1 cellular context compared by ENCODE assay signal in genomic region chr4:6423575-6423974, GRCh38.
TF ChIP-seq lines count a peak whose summit lies in the region.

No MANE protein-coding gene starts in this region.

TF ChIP-seq in SK-N-SH, 30 proteins besides CTCF, POLR2A, EP300 and RAD21 (continued from another document):
- TF ChIP-seq REST (IDR thresholded peaks at IDR 0.05; ENCODE audit: low read depth, low read length) (no peak), NRF1 (IDR thresholded peaks at IDR 0.05; ENCODE audit: low read depth, low read length) (no peak), FOXM1 (IDR thresholded peaks at IDR 0.05; ENCODE audit: low read depth) (no peak), USF2 (IDR thresholded peaks at IDR 0.05; ENCODE audit: borderline replicate concordance, low read depth, low read length) (no peak), IRF3 (IDR thresholded peaks at IDR 0.05; ENCODE audit: low read depth, low read length) (no peak), FOXJ3 (CRISPR knock-in tag; IDR thresholded peaks at IDR 0.05) (no peak), CHD2 (IDR thresholded peaks at IDR 0.05; ENCODE audit: low read length, partially characterized antibody) (no peak), JUND (IDR thresholded peaks at IDR 0.05) (no peak), RFX5 (IDR thresholded peaks at IDR 0.05; ENCODE audit: low read length) (no peak), TAF1 (IDR thresholded peaks at IDR 0.05; ENCODE audit: borderline replicate concordance, low read depth, low read length) (no peak), POLR2AphosphoS5 (IDR thresholded peaks at IDR 0.05; ENCODE audit: low read depth, low read length) (no peak), USF1 (IDR thresholded peaks at IDR 0.05; ENCODE audit: borderline replicate concordance, low read depth) (no peak), TEAD4 (IDR thresholded peaks at IDR 0.05; ENCODE audit: borderline replicate concordance, insufficient read depth) (no peak), TCF12 (IDR thresholded peaks at IDR 0.05) (no peak)
